16 cellular contexts compared by ENCODE assay signal in genomic region chr13:95783747-95784146, GRCh38.
A peak's percentile ranks its signal among the peaks of the same experiment; 100 is the strongest.
DNase-seq lines count a peak whose midpoint lies in the region; ATAC-seq, FAIRE-seq and TF ChIP-seq lines count a peak whose summit lies in the region.
"Had no signal": no experiment of that assay in that cellular context is flagged by ENCODE, and none has a peak within 500 bp of the region (broad histone marks: within the 10 kb centered on the region; RNA-seq: fewer than 3 reads in every experiment).

No MANE protein-coding gene starts in this region.

- H3K9me3 ChIP-seq in SK-N-SH (no peaks in the 10 kb centered on the region), astrocyte (ENCODE audit: insufficient read depth, low read depth, low read length) (no peaks in the 10 kb centered on the region), smooth muscle cell (replicated peaks; ENCODE audit: low read depth) (no peaks in the 10 kb centered on the region)

- TF ChIP-seq RAD21 in SK-N-SH (IDR thresholded peaks at IDR 0.05; ENCODE audit: low read length) = no peak

- H3K27me3 Mint-ChIP-seq in astrocyte (ENCODE audit: low read depth, unreplicated experiment) (no peaks in the 10 kb centered on the region), type B pancreatic cell (no peaks in the 10 kb centered on the region)
- H3K27me3 Mint-ChIP-seq: IgD-negative memory B cell had no signal

- no peaks in the 10 kb centered on the region for H3K27me3 ChIP-seq in SK-N-SH (ENCODE audit: insufficient read depth)
- no peaks in the 10 kb centered on the region for H3K27me3 ChIP-seq in astrocyte (ENCODE audit: insufficient read depth, low read length)
- H3K27me3 ChIP-seq in smooth muscle cell (ENCODE audit: low read depth) = no peaks in the 10 kb centered on the region

- no peak for TF ChIP-seq CTCF in SK-N-SH (IDR thresholded peaks at IDR 0.05)
- TF ChIP-seq CTCF in astrocyte (IDR thresholded peaks at IDR 0.05; ENCODE audit: insufficient read depth, low read depth, low read length) = no peak
- no peak for TF ChIP-seq CTCF in smooth muscle cell (IDR thresholded peaks at IDR 0.05; ENCODE audit: borderline replicate concordance, insufficient read depth, poor library complexity, severe bottlenecking)
- TF ChIP-seq CTCF in type B pancreatic cell (conservative IDR thresholded peaks at IDR 0.05) = no peak

- WGBS in SK-N-SH (ENCODE audit: low lambda C conversion rate) = 94% methylated on average over 5 of the region's 5 CpGs
- 80% methylated on average over 5 of the region's 5 CpGs for WGBS in smooth muscle cell (ENCODE audit: low lambda C conversion rate)

- H3F3A ChIP-seq in SK-N-SH (replicated peaks; ENCODE audit: insufficient read depth) = peaks cover 2% of the 10 kb centered on the region
- peaks cover 20% of the 10 kb centered on the region for H3F3A ChIP-seq in smooth muscle cell (ENCODE audit: low read depth)

- H3K9me2 ChIP-seq in SK-N-SH = no peaks in the 10 kb centered on the region

- peaks cover 8 to 13% of the 10 kb centered on the region in 2 experiments for H3K36me3 ChIP-seq in SK-N-SH (replicated peaks in 1 of 2; ENCODE audit: control insufficient read depth in 1 of 2, insufficient read depth in 2 of 2, low read length in 1 of 2)
- H3K36me3 ChIP-seq in astrocyte (ENCODE audit: insufficient read depth, low read length) = peaks cover 7% of the 10 kb centered on the region
- H3K36me3 ChIP-seq in smooth muscle cell (ENCODE audit: low read depth) = no peaks in the 10 kb centered on the region

- H3K4me3 Mint-ChIP-seq in astrocyte (ENCODE audit: unreplicated experiment) = no peak overlapping the region
- H3K4me3 Mint-ChIP-seq in type B pancreatic cell = no peak overlapping the region
- H3K4me3 Mint-ChIP-seq: IgD-negative memory B cell had no signal

- H2AFZ ChIP-seq in SK-N-SH (ENCODE audit: low read depth) (no peak overlapping the region), astrocyte (ENCODE audit: low read depth, low read length) (no peak overlapping the region), smooth muscle cell (ENCODE audit: low read depth) (no peak overlapping the region)

- no peak for TF ChIP-seq EP300 in SK-N-SH (IDR thresholded peaks at IDR 0.05; ENCODE audit: borderline replicate concordance in 1 of 2, low read depth in 1 of 2, low read length in 1 of 2)

- FAIRE-seq in astrocyte (lab: Jason Lieb, UNC) = no peak

- no peaks in the 10 kb centered on the region for H4K20me1 ChIP-seq in SK-N-SH (ENCODE audit: insufficient read depth)
- peaks cover 22% of the 10 kb centered on the region for H4K20me1 ChIP-seq in astrocyte (ENCODE audit: insufficient read depth, low read length)
- peaks cover 9% of the 10 kb centered on the region for H4K20me1 ChIP-seq in smooth muscle cell (ENCODE audit: low read depth)

- no peak for ATAC-seq in SK-N-SH treated with all-trans-retinoic acid at 6 μM for 48 hours
- ATAC-seq in left lobe of liver = peak; percentile 33
- ATAC-seq in GM19467 (IDR thresholded peaks at IDR 0.05; ENCODE audit: unreplicated experiment) = no peak

- H3K36me3 Mint-ChIP-seq in astrocyte (ENCODE audit: low read depth, unreplicated experiment) (peaks cover 11% of the 10 kb centered on the region), type B pancreatic cell (peaks cover 15% of the 10 kb centered on the region)

- peak overlapping the region; percentile 75 for H3K27ac Mint-ChIP-seq in astrocyte (ENCODE audit: unreplicated experiment)
- H3K27ac Mint-ChIP-seq in type B pancreatic cell = no peak overlapping the region
- H3K27ac Mint-ChIP-seq: IgD-negative memory B cell had no signal

- H3K4me2 ChIP-seq in SK-N-SH (no peak overlapping the region), astrocyte (ENCODE audit: low read length) (peak overlapping the region; percentile 62), smooth muscle cell (peak overlapping the region; percentile 78)

- H3K4me3 ChIP-seq in SK-N-SH (ENCODE audit: low read depth in 2 of 2, low read length in 1 of 2) (no peak overlapping the region), astrocyte (ENCODE audit: insufficient read depth, low read depth, low read length) (no peak overlapping the region), smooth muscle cell (no peak overlapping the region)

- no peak for DNase-seq in SK-N-SH
- no peak for DNase-seq in astrocyte (ENCODE audit: low read depth)
- no peak for DNase-seq in left lobe of liver (ENCODE audit: low spot score)
- DNase-seq in smooth muscle cell (lab: John Stamatoyannopoulos, UW; ENCODE audit: unreplicated experiment) = no peak
- no peak for DNase-seq in type B pancreatic cell (ENCODE audit: extremely low spot score, unreplicated experiment)
- DNase-seq in HUDEP-2 (lab: John Stamatoyannopoulos, UW; ENCODE audit: unreplicated experiment in 76 of 76) = no peak
- DNase-seq: DMS153, NCI-H2107, NCI-H446 treated with DMSO at 0.1 percent for 48 hours, NCI-H748 treated with DMSO at 0.1 percent for 48 hours, SHP77 had no signal

- H3K9ac ChIP-seq in SK-N-SH (no peak overlapping the region), astrocyte (ENCODE audit: low read length) (peak overlapping the region; percentile 51), smooth muscle cell (ENCODE audit: low read depth) (peak overlapping the region; percentile 57)

- no peaks in the 10 kb centered on the region for H3K9me3 Mint-ChIP-seq in astrocyte (ENCODE audit: unreplicated experiment)
- H3K9me3 Mint-ChIP-seq in type B pancreatic cell = no peaks in the 10 kb centered on the region
- H3K9me3 Mint-ChIP-seq: IgD-negative memory B cell had no signal

- CTCF ChIA-PET in SK-N-SH (lab: Yijun Ruan, JAX) = interaction anchor here (1.5 kb wide), 2 partner anchors 16 to 50 kb away, joined by 4 to 6 read pairs; no protein-coding TSS in a partner anchor

- H3K4me1 Mint-ChIP-seq in astrocyte (ENCODE audit: low read depth, unreplicated experiment) = peaks cover 24% of the 10 kb centered on the region
- peaks cover 4% of the 10 kb centered on the region for H3K4me1 Mint-ChIP-seq in type B pancreatic cell (ENCODE audit: unreplicated experiment)
- H3K4me1 Mint-ChIP-seq: IgD-negative memory B cell had no signal

- H3K4me1 ChIP-seq in SK-N-SH (ENCODE audit: control insufficient read depth in 1 of 2, insufficient read depth in 2 of 2, low read depth in 1 of 2, low read length in 1 of 2) (peaks cover 8 to 18% of the 10 kb centered on the region in 2 experiments; a peak in 3 of 4 replicates), astrocyte (ENCODE audit: insufficient read depth, low read length) (peaks cover 17% of the 10 kb centered on the region), smooth muscle cell (ENCODE audit: low read depth) (no peaks in the 10 kb centered on the region)

- peak overlapping the region; percentile 37 to 51; a peak in 3 of 4 replicates for H3K27ac ChIP-seq in SK-N-SH (ENCODE audit: low read depth in 2 of 2, low read length in 1 of 2)
- peak overlapping the region; percentile 78 for H3K27ac ChIP-seq in astrocyte (ENCODE audit: low read depth, low read length)
- peak overlapping the region; percentile 95 for H3K27ac ChIP-seq in smooth muscle cell (ENCODE audit: low read depth)
- H3K27ac ChIP-seq: 22Rv1, C4-2B had no signal

- POLR2A ChIA-PET in SK-N-SH (lab: Yijun Ruan, JAX) = no interaction called here

- H3K79me2 ChIP-seq in SK-N-SH (ENCODE audit: insufficient read depth) = peaks cover 3% of the 10 kb centered on the region; the same call in 1 of the 2 replicates
- H3K79me2 ChIP-seq in astrocyte (ENCODE audit: insufficient read depth, low read length) = peaks cover 4% of the 10 kb centered on the region
- H3K79me2 ChIP-seq in smooth muscle cell (ENCODE audit: low read depth) = peaks cover 3% of the 10 kb centered on the region

TF ChIP-seq in SK-N-SH, 30 proteins besides CTCF, POLR2A, EP300 and RAD21 (continues in another document):
- no peak for TF ChIP-seq TAF1 (IDR thresholded peaks at IDR 0.05; ENCODE audit: borderline replicate concordance, low read depth, low read length)
- TF ChIP-seq ELF1 (IDR thresholded peaks at IDR 0.05) = no peak
- TF ChIP-seq RFX5 (IDR thresholded peaks at IDR 0.05; ENCODE audit: low read length) = no peak
- no peak for TF ChIP-seq EZH2phosphoT487 (IDR thresholded peaks at IDR 0.05; ENCODE audit: borderline replicate concordance, low read depth)
- TF ChIP-seq USF2 (IDR thresholded peaks at IDR 0.05; ENCODE audit: borderline replicate concordance, low read depth, low read length) = no peak

TF ChIP-seq in SK-N-SH treated with all-trans-retinoic acid at 6 μM for 48 hours, 23 proteins besides CTCF, POLR2A, EP300 and RAD21 (continues in another document):
- TF ChIP-seq SNAI2 (CRISPR knock-in tag; IDR thresholded peaks at IDR 0.05) = no peak
- no peak for TF ChIP-seq OSR1 (CRISPR knock-in tag; IDR thresholded peaks at IDR 0.05)
- TF ChIP-seq POU6F1 (CRISPR knock-in tag; IDR thresholded peaks at IDR 0.05; ENCODE audit: borderline replicate concordance, low read depth) = no peak
- no peak for TF ChIP-seq ZC3H10 (CRISPR knock-in tag; IDR thresholded peaks at IDR 0.05)
- TF ChIP-seq ZNF565 (CRISPR knock-in tag; conservative IDR thresholded peaks at IDR 0.05; ENCODE audit: low read depth) = no peak
- TF ChIP-seq CSDC2 (CRISPR knock-in tag; IDR thresholded peaks at IDR 0.05) = no peak
- TF ChIP-seq GLIS3 (CRISPR knock-in tag; IDR thresholded peaks at IDR 0.05) = no peak
- TF ChIP-seq RARB (CRISPR knock-in tag; IDR thresholded peaks at IDR 0.05) = no peak
- TF ChIP-seq ZNF8 (CRISPR knock-in tag; IDR thresholded peaks at IDR 0.05) = no peak
- no peak for TF ChIP-seq ZFP3 (CRISPR knock-in tag; IDR thresholded peaks at IDR 0.05)
- TF ChIP-seq ZFP30 (CRISPR knock-in tag; IDR thresholded peaks at IDR 0.05) = no peak
- no peak for TF ChIP-seq TOX (CRISPR knock-in tag; IDR thresholded peaks at IDR 0.05; ENCODE audit: borderline replicate concordance)

Comparison
In these comparisons a context has a peak if more than half of its experiments do, and no peak if none do; other contexts are left out.
1. H3K27ac ChIP-seq: peak in every context shown above with its lines; median percentile 95 in smooth muscle cell; 78 in astrocyte; 44 in SK-N-SH.